21 cellular contexts compared by ENCODE assay signal in the genomic region with DNA sequence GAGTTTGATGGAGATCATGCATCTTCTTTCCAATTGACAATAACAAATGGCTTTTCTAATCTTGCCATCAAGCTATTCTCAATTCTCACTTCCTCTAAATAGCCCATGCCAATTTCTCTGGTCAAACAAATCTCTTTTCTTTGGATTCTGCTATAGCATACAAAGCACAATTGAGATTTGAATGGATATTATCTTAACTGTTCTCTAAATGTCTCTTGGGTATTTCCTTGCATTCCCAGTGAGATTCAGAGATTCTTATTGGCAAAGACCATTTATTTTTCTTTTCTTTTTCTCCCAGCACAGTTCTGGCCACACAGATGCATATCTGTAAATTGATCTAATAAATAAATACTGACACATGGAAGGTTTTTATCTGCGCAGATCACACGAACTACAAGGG. TPM values are rescaled to one million over a fixed set of nuclear protein-coding genes. Genes with fewer than 3 reads are reported as not detected.
DNase-seq lines count a peak whose midpoint lies in the region; ATAC-seq, FAIRE-seq and TF ChIP-seq lines count a peak whose summit lies in the region.
"Had no signal": no experiment of that assay in that cellular context is flagged by ENCODE, and none has a peak within 500 bp of the region (broad histone marks: within the 10 kb centered on the region; RNA-seq: fewer than 3 reads in every experiment).

A gene with protein sequence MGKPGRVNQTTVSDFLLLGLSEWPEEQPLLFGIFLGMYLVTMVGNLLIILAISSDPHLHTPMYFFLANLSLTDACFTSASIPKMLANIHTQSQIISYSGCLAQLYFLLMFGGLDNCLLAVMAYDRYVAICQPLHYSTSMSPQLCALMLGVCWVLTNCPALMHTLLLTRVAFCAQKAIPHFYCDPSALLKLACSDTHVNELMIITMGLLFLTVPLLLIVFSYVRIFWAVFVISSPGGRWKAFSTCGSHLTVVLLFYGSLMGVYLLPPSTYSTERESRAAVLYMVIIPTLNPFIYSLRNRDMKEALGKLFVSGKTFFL (plus strand): TSS at position 301 of the 400 bp plus-strand sequence. CDS start 100 bp downstream, outside the sequence.

- H3K27me3 ChIP-seq in GM12878 (replicated peaks in 1 of 2; ENCODE audit: control insufficient read depth in 2 of 2, insufficient read depth in 2 of 2, low read length in 1 of 2) (no peaks in the 10 kb centered on the region), mesendoderm (ENCODE audit: insufficient read depth, low read length, poor library complexity) (no peaks in the 10 kb centered on the region)

- H3K18ac ChIP-seq in mesendoderm (ENCODE audit: low read length): no peak within 1 kb of the TSS

- no peak within 1 kb of the TSS for H3K27ac ChIP-seq in GM12878 (ENCODE audit: control insufficient read depth, insufficient read depth)
- H3K27ac ChIP-seq in mesendoderm (ENCODE audit: low read depth, low read length): no peak within 1 kb of the TSS

- no peaks in the 10 kb centered on the region for H3K9me3 ChIP-seq in GM12878 (replicated peaks; ENCODE audit: control insufficient read depth, insufficient read depth, low read length)
- H3K9me3 ChIP-seq: HAP-1 had no signal

- FAIRE-seq in GM12891 (lab: Jason Lieb, UNC) (no peak), GM12878 (lab: Jason Lieb, UNC) (no peak)
- FAIRE-seq: G401.6, GM18507, H54 had no signal

- RAD21 ChIA-PET in GM12878 (lab: Charles Lee; ENCODE audit: unreplicated experiment): no interaction called here

- H3K4me2 ChIP-seq in GM12878 (ENCODE audit: control insufficient read depth, insufficient read depth) (no peak within 1 kb of the TSS), mesendoderm (ENCODE audit: low read length) (no peak within 1 kb of the TSS)
- H3K4me2 ChIP-seq: GM23338 had no signal

- DNase-seq in GM12891 (ENCODE audit: insufficient read length, low spot score): no peak
- DNase-seq in GM12878 (ENCODE audit: low read depth, low spot score): no peak
- DNase-seq in medulla oblongata (ENCODE audit: extremely low spot score): peak; percentile 4
- DNase-seq in pons (ENCODE audit: low spot score): peak; percentile 30
- DNase-seq in mesendoderm: no peak
- DNase-seq: C1 segment of cervical spinal cord; Calu3; CD4-positive, alpha-beta memory T cell; COR-L47; DND-41; HFFc6 had no signal

- H3K4me3 ChIP-seq in GM12878: no peak within 1 kb of the TSS
- H3K4me3 ChIP-seq in mesendoderm (ENCODE audit: low read length): no peak within 1 kb of the TSS
- H3K4me3 ChIP-seq: GM23338, HAP-1 had no signal

- no peak within 1 kb of the TSS for H3K56ac ChIP-seq in mesendoderm (ENCODE audit: low read length)

- 44% methylated on average over 2 of the region's 2 CpGs for WGBS in GM12878 (ENCODE audit: insufficient coverage, insufficient replicate concordance, low lambda C conversion rate, missing lambda C conversion rate)
- WGBS in mesendoderm (ENCODE audit: extremely low coverage, insufficient coverage, low lambda C conversion rate): no CpG with 5 or more reads among the region's 2 CpGs

- no peak within 1 kb of the TSS for H2BK15ac ChIP-seq in mesendoderm (replicated peaks; ENCODE audit: low read depth)

- H3K9ac ChIP-seq in GM12878 (ENCODE audit: control insufficient read depth, insufficient read depth, low read length) (no peak within 1 kb of the TSS), mesendoderm (ENCODE audit: low read length) (no peak within 1 kb of the TSS)

- H3K36me3 ChIP-seq in GM12878 (ENCODE audit: control insufficient read depth in 2 of 2, insufficient read depth in 2 of 2, low read length in 1 of 2) (no peaks in the 10 kb centered on the region), mesendoderm (ENCODE audit: control insufficient read depth, insufficient read depth, low read length) (no peaks in the 10 kb centered on the region)
- H3K36me3 ChIP-seq: HAP-1 had no signal

- no peak within 1 kb of the TSS for H4K8ac ChIP-seq in mesendoderm (ENCODE audit: low read depth, low read length)

- H3K79me2 ChIP-seq in GM12878 (ENCODE audit: control insufficient read depth, insufficient read depth, low read length) (no peaks in the 10 kb centered on the region), mesendoderm (ENCODE audit: control insufficient read depth, insufficient read depth, low read length) (no peaks in the 10 kb centered on the region)

- no peak within 1 kb of the TSS for H3K23ac ChIP-seq in mesendoderm (ENCODE audit: low read length)

- H3K79me1 ChIP-seq in mesendoderm (ENCODE audit: low read length): no peaks in the 10 kb centered on the region

- CTCF ChIA-PET in GM12878 (lab: Yijun Ruan, JAX): no interaction called here

- TF ChIP-seq POLR2A in GM12891 (IDR thresholded peaks at IDR 0.05; ENCODE audit: low read depth, low read length) (no peak), GM12878 (IDR thresholded peaks at IDR 0.05; ENCODE audit: low read depth, low read length) (no peak)

- no peaks in the 10 kb centered on the region for H3K4me1 ChIP-seq in GM12878 (ENCODE audit: control insufficient read depth, insufficient read depth, low read length)
- H3K4me1 ChIP-seq in mesendoderm (ENCODE audit: control insufficient read depth, low read depth, low read length): no peaks in the 10 kb centered on the region
- H3K4me1 ChIP-seq: HAP-1 had no signal

- H4K5ac ChIP-seq in mesendoderm (ENCODE audit: low read length): no peak within 1 kb of the TSS

- H2AK5ac ChIP-seq in mesendoderm (ENCODE audit: low read length): no peak within 1 kb of the TSS

- H3K4ac ChIP-seq in mesendoderm (ENCODE audit: low read depth, low read length): no peak within 1 kb of the TSS

- TF ChIP-seq EP300 in GM12878 (IDR thresholded peaks at IDR 0.05; ENCODE audit: borderline replicate concordance in 1 of 2, control insufficient read depth in 1 of 2, low read depth in 2 of 2, low read length in 2 of 2): no peak

- ATAC-seq in GM12878 (no peak), SK-N-SH treated with all-trans-retinoic acid at 6 μM for 48 hours (no peak), HG02623 (IDR thresholded peaks at IDR 0.05; ENCODE audit: unreplicated experiment) (no peak)

- H4K20me1 ChIP-seq in GM12878 (ENCODE audit: control insufficient read depth, insufficient read depth): no peaks in the 10 kb centered on the region

- SMC1A ChIA-PET in GM12878 (lab: Charles Lee; ENCODE audit: uncharacterized antibody, unreplicated experiment): no interaction called here

- no peak for TF ChIP-seq RAD21 in GM12878 (IDR thresholded peaks at IDR 0.05; ENCODE audit: insufficient read depth, low read depth, low read length)

- in situ Hi-C loops in GM12878 (cut with MboI): no loop called here

- no peak within 1 kb of the TSS for H2BK120ac ChIP-seq in mesendoderm (ENCODE audit: low read depth, low read length)

- POLR2A ChIA-PET in GM12878 (lab: Charles Lee): no interaction called here

- intact Hi-C loops in GM12878 (cut with micrococcal nuclease; ENCODE audit: unreplicated experiment): no loop called here

- H2BK5ac ChIP-seq in mesendoderm (ENCODE audit: low read length): no peak within 1 kb of the TSS

- no TSS peak for BruUV-seq in GM12878 (replicated peaks; lab: Mats Ljungman, UMichigan)

- no peak within 1 kb of the TSS for H2AFZ ChIP-seq in GM12878 (ENCODE audit: control insufficient read depth, low read depth, low read length)
- H2AFZ ChIP-seq: GM23338 had no signal

- TF ChIP-seq CTCF in GM12878 (IDR thresholded peaks at IDR 0.05 in 2 of 3, conservative IDR thresholded peaks at IDR 0.05 in 1 of 3; ENCODE audit: control insufficient read depth in 2 of 3, extremely low read depth in 1 of 3, insufficient read depth in 1 of 3, low read depth in 3 of 3, low read length in 3 of 3): no peak

TF ChIP-seq in GM12891, 5 proteins besides CTCF, POLR2A, EP300 and RAD21:
- TF ChIP-seq SPI1 (IDR thresholded peaks at IDR 0.05; ENCODE audit: low read depth, low read length) (peak; percentile 50; the same call in 1 of the 2 replicates), PAX5 (IDR thresholded peaks at IDR 0.05; ENCODE audit: insufficient read depth, low read length, severe bottlenecking) (no peak), POLR2AphosphoS5 (IDR thresholded peaks at IDR 0.05; ENCODE audit: low read depth, low read length) (no peak), POU2F2 (IDR thresholded peaks at IDR 0.05; ENCODE audit: low read depth, low read length) (no peak), TAF1 (IDR thresholded peaks at IDR 0.05; ENCODE audit: low read depth, low read length) (no peak)

TF ChIP-seq in GM12878, 131 proteins besides CTCF, POLR2A, EP300 and RAD21:
- TF ChIP-seq SPI1 (IDR thresholded peaks at IDR 0.05; ENCODE audit: borderline replicate concordance, insufficient read depth, low read depth, low read length): peak; percentile 19; the same call in 1 of the 2 replicates
- no peak for TF ChIP-seq TAF1 (IDR thresholded peaks at IDR 0.05; ENCODE audit: borderline replicate concordance, low read depth, low read length)
- TF ChIP-seq PAX5 (IDR thresholded peaks at IDR 0.05; ENCODE audit: borderline replicate concordance, low read depth, low read length): no peak

TF ChIP-seq in SK-N-SH treated with all-trans-retinoic acid at 6 μM for 48 hours, 23 proteins besides CTCF, POLR2A, EP300 and RAD21 (continues in another document):
- TF ChIP-seq BACH2 (CRISPR knock-in tag; IDR thresholded peaks at IDR 0.05; ENCODE audit: borderline replicate concordance) (no peak), PPARA (CRISPR knock-in tag; IDR thresholded peaks at IDR 0.05; ENCODE audit: borderline replicate concordance) (no peak), ZC3H10 (CRISPR knock-in tag; IDR thresholded peaks at IDR 0.05) (no peak)

RNA-seq across cellular contexts. Expression of the gene that starts here (rescaled TPM):
- not detected for polyA plus RNA-seq in GM12891 (2012; ENCODE audit: low read depth, missing spikeins)
- 1.4 and 2.3 TPM in 2 replicates for total RNA-seq in GM12878 (2013; cell fraction: nucleolus; rRNA removed)
- total RNA-seq in GM12878 (2014; rRNA removed): 0.11 TPM in 1 of 2 replicates, not detected in the other
- not detected in 2 replicates for total RNA-seq in GM12878 (2014; rRNA removed; fragmentation: Illumina TruSeq; extraction: Trizol)
- total RNA-seq in GM12878 (2021): not detected in 2 replicates
- polyA plus RNA-seq in GM12878 (2011; ENCODE audit: low read depth): not detected
- polyA plus RNA-seq in GM12878 (2011; rRNA removed): 0.08 TPM in 1 of 2 replicates, not detected in the other
- polyA plus RNA-seq in GM12878 (2011; cell fraction: cytosol; rRNA removed): not detected in 2 replicates
- 0.48 TPM in 1 of 2 replicates, not detected in the other for polyA plus RNA-seq in GM12878 (2011; cell fraction: nucleus; rRNA removed)
- polyA plus RNA-seq in GM12878 (2012): not detected in 2 replicates
- polyA plus RNA-seq in GM12878 (2014; fragmentation: Illumina TruSeq; extraction: Trizol): not detected in 2 replicates
- polyA plus RNA-seq in GM12878 (2014; fragmentation: Nextera tagmentation; extraction: Ambion mirVana): not detected
- not detected in 2 replicates for polyA plus RNA-seq in GM12878 (2014; rRNA removed)
- polyA plus RNA-seq in GM12878 (2016; fragmentation: Nextera tagmentation; extraction: Ambion mirVana): not detected
- polyA minus RNA-seq in GM12878 (2011; rRNA and poly(A)+ RNA removed): 0.44 and 0.62 TPM in 2 replicates
- not detected in 2 replicates for polyA minus RNA-seq in GM12878 (2011; cell fraction: cytosol; rRNA and poly(A)+ RNA removed)
- 0.85 and 1.6 TPM in 2 replicates for polyA minus RNA-seq in GM12878 (2011; cell fraction: nucleus; rRNA and poly(A)+ RNA removed)
- polyA plus RNA-seq in mesendoderm (2013, experiment 1 of 2): not detected
- not detected for polyA plus RNA-seq in mesendoderm (2013, experiment 2 of 2)
- total RNA-seq: A172; A673; Calu3; CD4-positive, alpha-beta memory T cell; GM23338; HFFc6 had no signal
- polyA plus RNA-seq: BJ; CD4-positive, alpha-beta memory T cell; GM23338 had no signal

Comparison
In these comparisons a context has a peak if more than half of its experiments do, and no peak if none do; other contexts are left out.
1. DNase-seq: peak in medulla oblongata (single experiment) and pons (single experiment); none in GM12891 (single experiment), GM12878 (single experiment) and mesendoderm (single experiment).